ENCODE assay signal across 1 cellular context in genomic region chr2:110211938-110212858, GRCh38.
A peak's percentile ranks its signal among the peaks of the same experiment; 100 is the strongest.
TF ChIP-seq lines count a peak whose summit lies in the region.

MTLN (minus strand) TSS chr2:110212547; CDS start chr2:110212525, 22 bp downstream.

TF ChIP-seq in K562, 482 proteins besides CTCF, POLR2A, EP300 and RAD21 (continued from another document and continues in another):
- peak; percentile 67; the same call in 1 of the 2 replicates for TF ChIP-seq THAP7 (CRISPR knock-in tag; IDR thresholded peaks at IDR 0.05)
- TF ChIP-seq HMG20A (CRISPR knock-in tag; conservative IDR thresholded peaks at IDR 0.05) = no peak
- TF ChIP-seq ZBTB12 (CRISPR knock-in tag; IDR thresholded peaks at IDR 0.05) = no peak
- no peak for TF ChIP-seq CTCFL (IDR thresholded peaks at IDR 0.05; ENCODE audit: borderline replicate concordance, insufficient read depth, low read depth, low read length, poor library complexity, severe bottlenecking)
- TF ChIP-seq PHF21A (IDR thresholded peaks at IDR 0.05; ENCODE audit: borderline replicate concordance, low read depth) = no peak
- no peak for TF ChIP-seq ZNF232 (CRISPR knock-in tag; IDR thresholded peaks at IDR 0.05)
- no peak for TF ChIP-seq RAD51 (IDR thresholded peaks at IDR 0.05; ENCODE audit: borderline replicate concordance, low read depth)
- 0 out of 2 replicates have a peak, but pooled peaks have one; percentile 20 for TF ChIP-seq CHD2 (IDR thresholded peaks at IDR 0.05; ENCODE audit: low read depth, low read length)
- TF ChIP-seq PATZ1 (CRISPR knock-in tag; IDR thresholded peaks at IDR 0.05; ENCODE audit: borderline replicate concordance) = no peak
- TF ChIP-seq GTF2A2 (tag; IDR thresholded peaks at IDR 0.05) = no peak
- TF ChIP-seq ZEB2 (IDR thresholded peaks at IDR 0.05) = no peak
- TF ChIP-seq NFIX (CRISPR knock-in tag; IDR thresholded peaks at IDR 0.05; ENCODE audit: low read depth) = no peak
- TF ChIP-seq ZKSCAN1 (IDR thresholded peaks at IDR 0.05; ENCODE audit: low read depth, low read length) = no peak
- TF ChIP-seq MITF (IDR thresholded peaks at IDR 0.05) = no peak
- no peak for TF ChIP-seq CEBPG (CRISPR knock-in tag; IDR thresholded peaks at IDR 0.05)
- TF ChIP-seq CEBPG (tag; conservative IDR thresholded peaks at IDR 0.05 in 1 of 2, IDR thresholded peaks at IDR 0.05 in 1 of 2) = no peak
- no peak for TF ChIP-seq ZNF277 (CRISPR knock-in tag; IDR thresholded peaks at IDR 0.05; ENCODE audit: borderline replicate concordance)
- no peak for TF ChIP-seq LCOR (CRISPR knock-in tag; IDR thresholded peaks at IDR 0.05)
- TF ChIP-seq THRAP3 (IDR thresholded peaks at IDR 0.05; ENCODE audit: borderline replicate concordance) = no peak
- TF ChIP-seq ZNF740 (CRISPR knock-in tag; IDR thresholded peaks at IDR 0.05) = 0 out of 2 replicates have a peak, but pooled peaks have one; percentile 48
- TF ChIP-seq ZNF740 (tag; IDR thresholded peaks at IDR 0.05) = no peak
- TF ChIP-seq HMGXB4 (CRISPR knock-in tag; IDR thresholded peaks at IDR 0.05) = no peak
- peak; percentile 94 for TF ChIP-seq RBBP5 (IDR thresholded peaks at IDR 0.05; ENCODE audit: borderline replicate concordance, insufficient read depth, low read length, poor library complexity, severe bottlenecking)
- TF ChIP-seq ILK (tag; IDR thresholded peaks at IDR 0.05; ENCODE audit: borderline replicate concordance, low read depth) = no peak
- TF ChIP-seq SMARCA4 (IDR thresholded peaks at IDR 0.05) = no peak
- no peak for TF ChIP-seq GTF3C2 (IDR thresholded peaks at IDR 0.05; ENCODE audit: borderline replicate concordance, extremely low read depth, insufficient read length)
- TF ChIP-seq ZBTB2 (IDR thresholded peaks at IDR 0.05) = peak; percentile 67; the same call in 1 of the 2 replicates
- TF ChIP-seq REST (CRISPR knock-in tag; IDR thresholded peaks at IDR 0.05; ENCODE audit: low read depth) = 0 out of 2 replicates have a peak, but pooled peaks have one; percentile 27
- no peak for TF ChIP-seq ZNF239 (CRISPR knock-in tag; IDR thresholded peaks at IDR 0.05)
- TF ChIP-seq ZNF41 (CRISPR knock-in tag; conservative IDR thresholded peaks at IDR 0.05) = 0 out of 2 replicates have a peak, but pooled peaks have one; percentile 32
- TF ChIP-seq NR3C1 (CRISPR knock-in tag; IDR thresholded peaks at IDR 0.05) = no peak
- TF ChIP-seq CREB3L1 (IDR thresholded peaks at IDR 0.05; ENCODE audit: borderline replicate concordance, low read depth) = peak; percentile 59; the same call in 1 of the 2 replicates
- TF ChIP-seq MAFK (IDR thresholded peaks at IDR 0.05; ENCODE audit: low read length) = no peak
- no peak for TF ChIP-seq XRCC4 (IDR thresholded peaks at IDR 0.05; ENCODE audit: extremely low read depth, insufficient read depth, insufficient read length)
